ENCODE assay signal across 15 cellular contexts in genomic region chr3:53085476-53085875, GRCh38. TPM values are rescaled to one million over a fixed set of nuclear protein-coding genes. Genes with fewer than 3 reads are reported as not detected.
DNase-seq lines count a peak whose midpoint lies in the region; ATAC-seq and TF ChIP-seq lines count a peak whose summit lies in the region.
"Had no signal": no experiment of that assay in that cellular context is flagged by ENCODE, and none has a peak within 500 bp of the region (broad histone marks: within the 10 kb centered on the region; RNA-seq: fewer than 3 reads in every experiment).

No MANE protein-coding gene starts in this region.

- 86 to 90% (median 88%) methylated on average over 10 of the region's 10 CpGs for WGBS in spleen, 5 donors

- H3K4me3 ChIP-seq in left ventricle myocardium inferior (no peak overlapping the region), coronary artery (no peak overlapping the region), spleen (no peak overlapping the region)
- H3K4me3 ChIP-seq: A549 had no signal

- DNase-seq in left ventricle myocardium inferior (no peak), left ventricle myocardium superior (no peak), coronary artery (ENCODE audit: low spot score) (peak; percentile 4), spleen (peak; percentile 7), NCI-H1436 treated with DMSO at 0.1 percent for 48 hours (lab: John Stamatoyannopoulos, UW) (no peak)
- DNase-seq: BE2C; CD4-positive, alpha-beta memory T cell; DMS153; DMS79 treated with DMSO at 0.1 percent for 48 hours; EL; GOT3; H9; HFFc6 had no signal

- peaks cover 6% of the 10 kb centered on the region for H3K36me3 ChIP-seq in left ventricle myocardium inferior
- H3K36me3 ChIP-seq in spleen, result peaks cover 0 to 72% (median 25%) of the 10 kb centered on the region in 6 donors
- H3K36me3 ChIP-seq: BE2C had no signal

- H3K27me3 ChIP-seq in left ventricle myocardium inferior (ENCODE audit: low read depth) (no peaks in the 10 kb centered on the region), spleen (replicated peaks in 1 of 7) (no peaks in the 10 kb centered on the region)
- H3K27me3 ChIP-seq: BE2C had no signal

- TF ChIP-seq CTCF in left ventricle myocardium inferior (IDR thresholded peaks at IDR 0.05; ENCODE audit: borderline replicate concordance) (no peak), coronary artery (IDR thresholded peaks at IDR 0.05) (no peak), spleen (IDR thresholded peaks at IDR 0.05 in 8 of 11, conservative IDR thresholded peaks at IDR 0.05 in 3 of 11) (no peak)

- no peak for TF ChIP-seq POLR2A in spleen (IDR thresholded peaks at IDR 0.05)

- ATAC-seq in left ventricle myocardium superior (no peak), GM21529 (IDR thresholded peaks at IDR 0.05; ENCODE audit: unreplicated experiment) (no peak)
- ATAC-seq: A549 had no signal

- H3K4me1 ChIP-seq in left ventricle myocardium inferior (peaks cover 52% of the 10 kb centered on the region), spleen (no peaks in the 10 kb centered on the region)
- H3K4me1 ChIP-seq: A549 had no signal

- peak overlapping the region; percentile 91 for H3K27ac ChIP-seq in left ventricle myocardium inferior (replicated peaks)
- H3K27ac ChIP-seq in coronary artery, result no peak overlapping the region
- H3K27ac ChIP-seq in spleen, result no peak overlapping the region
- H3K27ac ChIP-seq: A549 had no signal

- H3K9me3 ChIP-seq in left ventricle myocardium inferior (replicated peaks) (no peaks in the 10 kb centered on the region), spleen (no peaks in the 10 kb centered on the region)
- H3K9me3 ChIP-seq: A549, BE2C had no signal

- intact Hi-C loops in left ventricle myocardium inferior (cut with micrococcal nuclease) (no loop called here), left ventricle myocardium superior (cut with micrococcal nuclease) (no loop called here), spleen (cut with DNase I; ENCODE audit: low total_unique reads) (no loop called here)

RNA-seq across cellular contexts. Expression of gene SFMBT1, which starts 39.6 kb away (rescaled TPM):
- total RNA-seq in left ventricle myocardium inferior, result 15.9 TPM
- total RNA-seq in left ventricle myocardium superior, result 20.0 TPM
- total RNA-seq in spleen, result 10 to 100 TPM in 6 of 7 donors, 1 to 10 TPM in 1; 9.0 to 24.9 (median 14.0) TPM
- 1 to 10 TPM; 3.0 to 3.5 (median 3.1) TPM for polyA plus RNA-seq in spleen

RNA-seq across cellular contexts. Expression of gene RFT1, which starts 44.8 kb away (rescaled TPM):
- total RNA-seq in left ventricle myocardium inferior (9.4 TPM), left ventricle myocardium superior (8.5 TPM), spleen (10 to 100 TPM; 12.1 to 25.6 (median 17.8) TPM)
- 1 to 10 TPM; 6.0 to 8.9 (median 8.1) TPM for polyA plus RNA-seq in spleen

Comparison
In these comparisons a context has a peak if more than half of its experiments do, and no peak if none do; other contexts are left out.
1. DNase-seq: peak in coronary artery (single experiment) and spleen (single experiment); none in left ventricle myocardium inferior (single experiment), left ventricle myocardium superior (single experiment) and NCI-H1436 treated with DMSO at 0.1 percent for 48 hours (single experiment).